In the genomic region with DNA sequence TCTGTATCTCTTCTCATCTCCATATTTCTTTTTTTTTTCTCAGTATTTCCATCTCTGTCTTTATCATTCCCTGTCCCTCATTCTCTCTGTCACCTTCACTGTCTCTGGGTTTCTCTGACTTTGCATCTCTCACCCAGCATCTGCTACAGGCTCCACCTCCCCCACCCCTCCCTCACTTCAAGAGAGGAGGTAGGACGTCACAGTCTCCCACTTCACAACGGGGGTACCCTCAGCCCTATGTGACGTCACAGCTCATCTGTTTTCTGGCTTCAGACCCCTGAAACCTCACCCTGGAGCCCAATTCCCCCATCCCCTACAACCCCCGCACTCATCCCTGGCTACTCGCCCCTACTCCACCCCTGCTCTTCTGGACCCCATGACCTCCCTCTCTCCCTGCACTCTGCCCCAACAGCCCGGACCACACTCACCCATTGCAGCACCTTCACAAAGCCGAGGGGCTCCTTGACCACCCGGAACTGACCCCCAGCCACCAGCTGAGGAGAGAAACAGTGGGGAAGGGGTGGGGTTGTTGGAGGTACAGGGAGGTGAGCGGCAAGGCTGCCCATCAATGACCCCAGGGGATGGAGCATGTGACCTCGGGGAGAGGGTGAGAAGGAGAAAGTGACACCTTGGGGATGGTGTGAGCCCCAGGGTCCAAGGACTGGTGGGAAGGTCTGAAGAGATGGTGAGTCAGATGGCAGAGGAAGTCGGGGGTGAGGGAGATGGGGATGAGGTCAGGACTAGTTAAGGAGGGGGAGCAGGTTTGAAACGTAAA, we compare ENCODE assay signal across 10 cellular contexts. TPM values are rescaled to one million over a fixed set of nuclear protein-coding genes. Genes with fewer than 3 reads are reported as not detected.
DNase-seq lines count a peak whose midpoint lies in the region; ATAC-seq and TF ChIP-seq lines count a peak whose summit lies in the region.
"Had no signal": no experiment of that assay in that cellular context is flagged by ENCODE, and none has a peak within 500 bp of the region (broad histone marks: within the 10 kb centered on the region; RNA-seq: fewer than 3 reads in every experiment).

No MANE protein-coding gene starts in this region.

- H3K4me3 Mint-ChIP-seq in WTC11 (peak overlapping the region; percentile 61), memory B cell (peak overlapping the region; percentile 70)

- H3K36me3 Mint-ChIP-seq in WTC11 (no peaks in the 10 kb centered on the region), memory B cell (peaks cover 6% of the 10 kb centered on the region)

- H3K4me1 Mint-ChIP-seq in WTC11, result peaks cover 22% of the 10 kb centered on the region
- H3K4me1 Mint-ChIP-seq in memory B cell, result peaks cover 20% of the 10 kb centered on the region

- no peak overlapping the region for H3K27ac Mint-ChIP-seq in WTC11
- H3K27ac Mint-ChIP-seq in memory B cell, result no peak overlapping the region

- CTCF ChIA-PET in WTC11 (lab: Charles Lee), result no interaction called here

- no peaks in the 10 kb centered on the region for H3K9me3 Mint-ChIP-seq in WTC11
- H3K9me3 Mint-ChIP-seq in memory B cell, result no peaks in the 10 kb centered on the region

- ATAC-seq in WTC11 (no peak), memory B cell (ENCODE audit: low read depth) (no peak), HG03039 (IDR thresholded peaks at IDR 0.05; ENCODE audit: unreplicated experiment) (no peak)

- POLR2A ChIA-PET in WTC11 (lab: Charles Lee), result no interaction called here

- H3K27me3 Mint-ChIP-seq in WTC11 (ENCODE audit: low read depth) (no peaks in the 10 kb centered on the region; the same call in 1 of the 2 replicates), memory B cell (no peaks in the 10 kb centered on the region)

- TF ChIP-seq CTCF in WTC11 (IDR thresholded peaks at IDR 0.05), result no peak

- DNase-seq in NCI-H82 (lab: John Stamatoyannopoulos, UW) (peak; percentile 68), NCI-H82 treated with DMSO at 0.1 percent for 48 hours (lab: John Stamatoyannopoulos, UW; ENCODE audit: unreplicated experiment) (no peak), WTC11 (ENCODE audit: low spot score) (no peak), memory B cell (ENCODE audit: low spot score in 2 of 2) (no peak), H4 (ENCODE audit: low spot score) (no peak)
- DNase-seq: activated CD4-positive, alpha-beta T cell treated with anti-CD3 and anti-CD28 coated beads for 1 hour; amniotic stem cell; DMS79 had no signal

TF ChIP-seq in WTC11, 78 proteins besides CTCF, POLR2A, EP300 and RAD21:
- TF ChIP-seq SMAD3 (CRISPR knock-in tag; IDR thresholded peaks at IDR 0.05; ENCODE audit: borderline replicate concordance), result no peak
- TF ChIP-seq, protein P1, sequence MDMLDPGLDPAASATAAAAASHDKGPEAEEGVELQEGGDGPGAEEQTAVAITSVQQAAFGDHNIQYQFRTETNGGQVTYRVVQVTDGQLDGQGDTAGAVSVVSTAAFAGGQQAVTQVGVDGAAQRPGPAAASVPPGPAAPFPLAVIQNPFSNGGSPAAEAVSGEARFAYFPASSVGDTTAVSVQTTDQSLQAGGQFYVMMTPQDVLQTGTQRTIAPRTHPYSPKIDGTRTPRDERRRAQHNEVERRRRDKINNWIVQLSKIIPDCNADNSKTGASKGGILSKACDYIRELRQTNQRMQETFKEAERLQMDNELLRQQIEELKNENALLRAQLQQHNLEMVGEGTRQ (CRISPR knock-in tag; IDR thresholded peaks at IDR 0.05), result peak; percentile 48
- 0 out of 2 replicates have a peak, but pooled peaks have one; percentile 21 for TF ChIP-seq USF1 (CRISPR knock-in tag; IDR thresholded peaks at IDR 0.05)

RNA-seq across cellular contexts. Expression of gene SYP, which starts 1.3 kb away (rescaled TPM):
- 4.8 to 7.0 TPM (median 5.3 TPM) in 3 replicates for total RNA-seq in WTC11 (2021)
- 0.19 TPM in 1 of 2 replicates, not detected in the other for total RNA-seq in H4 (2014; rRNA removed; shearing (Covaris generic))

RNA-seq across cellular contexts. Expression of gene PRICKLE3, which starts 12.6 kb away (rescaled TPM):
- 12.5 to 14.6 TPM (median 12.8 TPM) in 3 replicates for total RNA-seq in WTC11 (2021)
- 2.5 and 6.8 TPM in 2 replicates for total RNA-seq in H4 (2014; rRNA removed; shearing (Covaris generic))

RNA-seq across cellular contexts. Expression of gene PLP2, which starts 27.0 kb away (rescaled TPM):
- total RNA-seq in WTC11 (2021), result 11.8 to 12.9 TPM (median 12.4 TPM) in 3 replicates
- total RNA-seq in H4 (2014; rRNA removed; shearing (Covaris generic)), result 94.5 and 137 TPM in 2 replicates

RNA-seq across cellular contexts. Expression of gene CACNA1F, which starts 34.4 kb away (rescaled TPM):
- total RNA-seq in WTC11 (2021), result 1.6 to 2.7 TPM (median 1.8 TPM) in 3 replicates
- not detected in 2 replicates for total RNA-seq in H4 (2014; rRNA removed; shearing (Covaris generic))
- total RNA-seq: SJSA1 had no signal

RNA-seq across cellular contexts. Expression of gene MAGIX, which starts 36.2 kb away (rescaled TPM):
- 1.2 to 2.4 TPM (median 2.0 TPM) in 3 replicates for total RNA-seq in WTC11 (2021)
- total RNA-seq in H4 (2014; rRNA removed; shearing (Covaris generic)), result 0.48 and 2.3 TPM in 2 replicates
